ENCODE assay signal across 8 cellular contexts in genomic region chr5:79990205-79990597, GRCh38. TPM values are rescaled to one million over a fixed set of nuclear protein-coding genes. Genes with fewer than 3 reads are reported as not detected.
A peak's percentile ranks its signal among the peaks of the same experiment; 100 is the strongest.
DNase-seq lines count a peak whose midpoint lies in the region; ATAC-seq and TF ChIP-seq lines count a peak whose summit lies in the region.

No MANE protein-coding gene starts in this region.

- WGBS in adrenal gland, 4 donors, result 40 to 45% (median 43%) methylated on average over 6 of the region's 6 CpGs
- 74% methylated on average over 6 of the region's 6 CpGs for WGBS in right lobe of liver (ENCODE audit: insufficient coverage, low coverage, low lambda C conversion rate, missing lambda C conversion rate)

- H3K36me3 ChIP-seq in ACC112 (ENCODE audit: insufficient read depth, low read length), result peaks cover 9% of the 10 kb centered on the region
- H3K36me3 ChIP-seq in adrenal gland (replicated peaks in 1 of 2), result peaks cover 0 to 28% of the 10 kb centered on the region in 2 donors
- peaks cover 0 to 11% (median 3%) of the 10 kb centered on the region in 4 donors for H3K36me3 ChIP-seq in right lobe of liver

- peaks cover 18% of the 10 kb centered on the region for H3K4me1 ChIP-seq in ACC112 (ENCODE audit: control insufficient read depth, insufficient read depth, low read length, unreplicated experiment)
- H3K4me1 ChIP-seq in adrenal gland (replicated peaks in 1 of 2), result peaks cover 14 to 21% of the 10 kb centered on the region in 2 donors
- H3K4me1 ChIP-seq in right lobe of liver, result peaks cover 0 to 8% (median 0%) of the 10 kb centered on the region in 4 donors

- no peak for DNase-seq in adrenal gland
- DNase-seq in right lobe of liver, result no peak
- DNase-seq in cortex of kidney (lab: John Stamatoyannopoulos, UW), result no peak
- no peak for DNase-seq in NCI-H2029 treated with DMSO at 0.1 percent for 48 hours (lab: John Stamatoyannopoulos, UW)
- no peak for DNase-seq in T-helper 9 cell

- TF ChIP-seq POLR2A in adrenal gland (IDR thresholded peaks at IDR 0.05) (no peak), right lobe of liver (IDR thresholded peaks at IDR 0.05) (no peak)

- H2AFZ ChIP-seq in ACC112 (ENCODE audit: low read length, unreplicated experiment), result peak overlapping the region; percentile 89

- no peak for TF ChIP-seq CTCF in adrenal gland (IDR thresholded peaks at IDR 0.05)
- no peak for TF ChIP-seq CTCF in right lobe of liver (IDR thresholded peaks at IDR 0.05)

- peaks cover 12% of the 10 kb centered on the region for H3K79me2 ChIP-seq in ACC112 (ENCODE audit: control insufficient read depth, insufficient read depth, low read length, unreplicated experiment)

- H3K27me3 ChIP-seq in ACC112 (ENCODE audit: insufficient read depth, low read length) (no peaks in the 10 kb centered on the region), adrenal gland (no peaks in the 10 kb centered on the region), right lobe of liver (no peaks in the 10 kb centered on the region)

- peak overlapping the region; percentile 63; the same call in 1 of the 2 replicates for H3K27ac ChIP-seq in ACC112 (ENCODE audit: low read depth, low read length)
- peak overlapping the region in 4 of 5 donors; percentile 73 to 93 (median 80) for H3K27ac ChIP-seq in adrenal gland
- H3K27ac ChIP-seq in right lobe of liver, result no peak overlapping the region

- H3K4me3 ChIP-seq in ACC112 (ENCODE audit: low read depth, low read length) (peak overlapping the region; percentile 97), adrenal gland (peak overlapping the region in 2 of 4 donors; percentile 49 to 86), right lobe of liver (peak overlapping the region; percentile 82 to 95 (median 94))

- intact Hi-C loops in adrenal gland (cut with DNase I), result no loop called here
- intact Hi-C loops in right lobe of liver (cut with DNase I), result no loop called here

- H3K9me3 ChIP-seq in adrenal gland (replicated peaks in 1 of 3), result peaks cover 0 to 3% (median 0%) of the 10 kb centered on the region in 3 donors
- H3K9me3 ChIP-seq in right lobe of liver, result no peaks in the 10 kb centered on the region

- ATAC-seq in GM18909 (IDR thresholded peaks at IDR 0.05; ENCODE audit: poor library complexity, unreplicated experiment) (peak; percentile 44), HG03108 (IDR thresholded peaks at IDR 0.05; ENCODE audit: unreplicated experiment) (peak; percentile 45), right lobe of liver (no peak)

RNA-seq across cellular contexts. Expression of gene MTX3, which starts 0.9 kb away (rescaled TPM):
- total RNA-seq in adrenal gland, result 10 to 100 TPM; 10.5 to 32.7 (median 19.8) TPM
- polyA plus RNA-seq in adrenal gland, result 10 to 100 TPM in 1 of 3 donors, 1 to 10 TPM in 2; 6.7 to 18.9 (median 9.2) TPM
- 1 to 10 TPM; 4.4 to 9.1 (median 6.9) TPM for total RNA-seq in right lobe of liver

RNA-seq across cellular contexts. Expression of gene THBS4, which starts 44.9 kb away (rescaled TPM):
- total RNA-seq in adrenal gland, result 1 to 10 TPM in 5 of 8 donors, under 1 TPM in 3; 0.36 to 3.6 (median 1.5) TPM
- 1 to 10 TPM; 1.1 to 9.3 (median 4.3) TPM for polyA plus RNA-seq in adrenal gland
- under 1 TPM in 2 of 6 experiments, not detected in 4; 0.24 to 0.37 TPM for total RNA-seq in right lobe of liver

Comparison
In these comparisons a context has a peak if more than half of its experiments do, and no peak if none do; other contexts are left out.
1. H3K27ac ChIP-seq: peak in ACC112 (single experiment) and adrenal gland (4 of 5); none in right lobe of liver (0 of 3).
2. ATAC-seq: peak in GM18909 (single experiment) and HG03108 (single experiment); none in right lobe of liver (0 of 4).